In the genomic region with DNA sequence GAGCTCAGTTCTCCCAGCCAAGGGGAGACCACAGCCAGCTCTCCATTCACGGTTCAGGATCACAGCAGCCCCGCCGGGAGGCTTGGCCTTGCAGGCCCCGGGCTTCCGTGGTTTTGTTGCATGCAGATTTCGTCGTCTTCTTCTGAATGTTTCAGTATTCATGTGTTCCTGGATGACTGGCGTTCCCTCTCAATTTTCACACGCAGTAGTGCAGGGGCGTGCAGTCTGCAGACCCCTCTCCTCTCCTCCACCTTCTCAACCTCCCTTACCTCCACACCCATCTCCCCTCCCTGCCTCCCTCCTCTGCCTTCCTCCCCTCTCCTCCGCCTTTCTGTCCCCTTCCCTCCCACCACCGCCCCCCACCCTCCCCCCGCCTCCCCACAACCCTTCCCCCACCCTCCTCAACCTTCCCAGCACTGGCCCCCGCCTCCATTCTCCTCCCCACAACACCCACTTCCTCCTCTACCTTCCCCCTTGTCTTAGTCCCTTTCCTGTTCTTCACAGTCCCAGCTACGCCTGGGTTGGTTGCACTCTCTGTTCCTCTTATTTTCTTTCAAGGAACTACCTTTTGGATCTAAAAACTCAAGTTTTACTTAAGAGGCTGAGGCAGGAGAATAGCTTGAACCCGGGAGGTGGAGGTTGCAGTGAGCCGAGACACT, we compare ENCODE assay signal across 8 cellular contexts. TPM values are rescaled to one million over a fixed set of nuclear protein-coding genes. Genes with fewer than 3 reads are reported as not detected.
DNase-seq lines count a peak whose midpoint lies in the region; ATAC-seq and TF ChIP-seq lines count a peak whose summit lies in the region.

No MANE protein-coding gene starts in this region.

- peak overlapping the region; percentile 98 for H3K27ac Mint-ChIP-seq in activated T-cell treated with anti-CD3 and anti-CD28 coated beads, Interleukin-2, amount 50 U/mL, for 24 hours
- no peak overlapping the region for H3K27ac Mint-ChIP-seq in osteocyte (ENCODE audit: unreplicated experiment)

- no peak overlapping the region for H3K4me3 ChIP-seq in mesendoderm (ENCODE audit: low read length)

- no peaks in the 10 kb centered on the region for H3K27me3 Mint-ChIP-seq in activated T-cell treated with anti-CD3 and anti-CD28 coated beads, Interleukin-2, amount 50 U/mL, for 24 hours
- H3K27me3 Mint-ChIP-seq in osteocyte (ENCODE audit: unreplicated experiment) = peaks cover 8% of the 10 kb centered on the region

- H3K4ac ChIP-seq in mesendoderm (ENCODE audit: low read depth, low read length) = no peak overlapping the region

- H3K9me3 Mint-ChIP-seq in activated T-cell treated with anti-CD3 and anti-CD28 coated beads, Interleukin-2, amount 50 U/mL, for 24 hours = no peaks in the 10 kb centered on the region
- no peaks in the 10 kb centered on the region for H3K9me3 Mint-ChIP-seq in osteocyte (ENCODE audit: unreplicated experiment)

- H3K23ac ChIP-seq in mesendoderm (ENCODE audit: low read length) = no peak overlapping the region

- no peaks in the 10 kb centered on the region for H3K4me1 ChIP-seq in mesendoderm (ENCODE audit: control insufficient read depth, low read depth, low read length)

- peak overlapping the region; percentile 72 for H3K4me3 Mint-ChIP-seq in activated T-cell treated with anti-CD3 and anti-CD28 coated beads, Interleukin-2, amount 50 U/mL, for 24 hours
- no peak overlapping the region for H3K4me3 Mint-ChIP-seq in osteocyte (ENCODE audit: unreplicated experiment)

- no peaks in the 10 kb centered on the region for H3K36me3 Mint-ChIP-seq in activated T-cell treated with anti-CD3 and anti-CD28 coated beads, Interleukin-2, amount 50 U/mL, for 24 hours (ENCODE audit: low read depth)
- H3K36me3 Mint-ChIP-seq in osteocyte (ENCODE audit: unreplicated experiment) = no peaks in the 10 kb centered on the region

- no peak overlapping the region for H2BK120ac ChIP-seq in mesendoderm (ENCODE audit: low read depth, low read length)

- H3K36me3 ChIP-seq in mesendoderm (ENCODE audit: control insufficient read depth, insufficient read depth, low read length) = no peaks in the 10 kb centered on the region

- H4K5ac ChIP-seq in mesendoderm (ENCODE audit: low read length) = no peak overlapping the region

- peak overlapping the region; percentile 52 for H3K56ac ChIP-seq in mesendoderm (ENCODE audit: low read length)

- no peak overlapping the region for H3K27ac ChIP-seq in mesendoderm (ENCODE audit: low read depth, low read length)

- no peak overlapping the region for H3K18ac ChIP-seq in mesendoderm (ENCODE audit: low read length)

- H3K79me1 ChIP-seq in mesendoderm (ENCODE audit: low read length) = no peaks in the 10 kb centered on the region

- H3K9ac ChIP-seq in mesendoderm (ENCODE audit: low read length) = no peak overlapping the region

- DNase-seq in GDM1 (lab: John Stamatoyannopoulos, UW) (peak; percentile 90), mesendoderm (peak; percentile 35), osteocyte (ENCODE audit: extremely low spot score, unreplicated experiment) (no peak), left lobe of liver (ENCODE audit: low spot score) (no peak), activated gamma-delta T cell (lab: John Stamatoyannopoulos, UW) (no peak), NCI-H82 (lab: John Stamatoyannopoulos, UW) (no peak)
- DNase-seq in activated T-cell treated with anti-CD3 and anti-CD28 coated beads, Interleukin-2, amount 50 U/mL, for 24 hours = peak; percentile 71

- peak; percentile 30 for ATAC-seq in HG03175 (IDR thresholded peaks at IDR 0.05; ENCODE audit: unreplicated experiment)
- ATAC-seq in left lobe of liver = no peak

- peaks cover 42% of the 10 kb centered on the region for H3K4me1 Mint-ChIP-seq in activated T-cell treated with anti-CD3 and anti-CD28 coated beads, Interleukin-2, amount 50 U/mL, for 24 hours (ENCODE audit: low read depth)
- H3K4me1 Mint-ChIP-seq in osteocyte (ENCODE audit: unreplicated experiment) = peaks cover 10% of the 10 kb centered on the region

- no peak overlapping the region for H2AK5ac ChIP-seq in mesendoderm (ENCODE audit: low read length)

- no peak overlapping the region for H2BK15ac ChIP-seq in mesendoderm (replicated peaks; ENCODE audit: low read depth)

- no peaks in the 10 kb centered on the region for H3K27me3 ChIP-seq in mesendoderm (ENCODE audit: insufficient read depth, low read length, poor library complexity)

- no peak overlapping the region for H4K8ac ChIP-seq in mesendoderm (ENCODE audit: low read depth, low read length)

- no peak overlapping the region for H3K4me2 ChIP-seq in mesendoderm (ENCODE audit: low read length)

- no peaks in the 10 kb centered on the region for H3K79me2 ChIP-seq in mesendoderm (ENCODE audit: control insufficient read depth, insufficient read depth, low read length)

- no peak for TF ChIP-seq CTCF in osteocyte (IDR thresholded peaks at IDR 0.05)

- no peak overlapping the region for H2BK5ac ChIP-seq in mesendoderm (ENCODE audit: low read length)

- no CpG with 5 or more reads among the region's 17 CpGs for WGBS in mesendoderm (ENCODE audit: extremely low coverage, insufficient coverage, low lambda C conversion rate)

RNA-seq across cellular contexts. Expression of a gene that starts 8.4 kb away (rescaled TPM):
- 26.2 TPM for polyA plus RNA-seq in mesendoderm (2013, experiment 1 of 2)
- polyA plus RNA-seq in mesendoderm (2013, experiment 2 of 2) = 27.0 TPM
- total RNA-seq in osteocyte = 11.0 and 14.4 TPM in 2 replicates
- total RNA-seq in left lobe of liver = 13.7 TPM

Comparison
In these comparisons a context has a peak if more than half of its experiments do, and no peak if none do; other contexts are left out.
1. DNase-seq: peak in GDM1 (single experiment), activated T-cell treated with anti-CD3 and anti-CD28 coated beads, Interleukin-2, amount 50 U/mL, for 24 hours (single experiment) and mesendoderm (single experiment); none in osteocyte (single experiment), left lobe of liver (single experiment), activated gamma-delta T cell (single experiment) and NCI-H82 (single experiment).